ENCODE assay signal across 25 cellular contexts in the genomic region with DNA sequence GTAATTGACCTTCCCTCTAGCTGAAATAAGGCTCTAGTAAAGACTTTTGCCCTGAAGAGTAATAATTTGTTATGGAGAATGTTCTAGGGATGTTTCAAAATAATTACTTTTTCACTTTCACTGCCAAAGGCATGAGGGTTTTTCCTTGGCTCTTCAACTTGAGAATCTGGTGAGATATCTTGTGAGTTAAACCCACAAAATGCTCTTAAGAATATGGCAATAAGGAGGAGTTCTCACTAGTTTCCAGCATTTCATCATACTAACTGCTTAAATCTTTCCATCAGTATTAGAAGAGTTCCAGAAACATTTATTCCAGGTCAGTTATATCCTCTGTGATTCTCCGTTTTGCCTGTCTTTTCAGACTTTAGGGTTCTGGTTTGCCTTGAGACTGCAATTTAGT.
"Had no signal": no experiment of that assay in that cellular context is flagged by ENCODE, and none has a peak within 500 bp of the region (broad histone marks: within the 10 kb centered on the region; RNA-seq: fewer than 3 reads in every experiment).

No MANE protein-coding gene starts in this region.

- H3K9me3 Mint-ChIP-seq: activated naive CD8-positive, alpha-beta T cell treated with anti-CD3 and anti-CD28 coated beads for 36 hours; activated T-cell treated with anti-CD3 and anti-CD28 coated beads, Interleukin-2, amount 50 U/mL, for 72 hours; effector memory CD8-positive, alpha-beta T cell; nephron progenitor cell had no signal

- H3K27me3 Mint-ChIP-seq: activated naive CD8-positive, alpha-beta T cell treated with anti-CD3 and anti-CD28 coated beads for 36 hours; effector memory CD8-positive, alpha-beta T cell had no signal

- H3K4me3 ChIP-seq: pancreas, right atrium auricular region, testis, transverse colon had no signal

- ATAC-seq: activated T-cell treated with anti-CD3 and anti-CD28 coated beads, Interleukin-2, amount 50 U/mL, for 72 hours; effector memory CD8-positive, alpha-beta T cell; left ventricle myocardium superior; pancreas; SK-N-SH treated with all-trans-retinoic acid at 6 μM for 48 hours; WTC11 had no signal

- H3K27ac ChIP-seq: brain microvascular endothelial cell, neutrophil, pancreas, right atrium auricular region, testis, transverse colon had no signal

- H3K9me3 ChIP-seq: neutrophil, pancreas, right atrium auricular region, testis, transverse colon had no signal

- DNase-seq: activated CD4-positive, alpha-beta T cell treated with anti-CD3 and anti-CD28 coated beads for 1 hour; activated CD4-positive, alpha-beta T cell treated with anti-CD3 and anti-CD28 coated beads, Interleukin-2, amount 50 U/mL, for 1 hour; activated naive CD4-positive, alpha-beta T cell; activated naive CD8-positive, alpha-beta T cell treated with anti-CD3 and anti-CD28 coated beads for 36 hours; activated T-cell treated with anti-CD3 and anti-CD28 coated beads for 4 hours; activated T-cell treated with anti-CD3 and anti-CD28 coated beads, Interleukin-2, amount 50 U/mL, for 72 hours; amniotic stem cell; brain microvascular endothelial cell; cortex of kidney; effector memory CD8-positive, alpha-beta T cell; erythroblast; foreskin melanocyte; kidney glomerular epithelial cell; left ventricle myocardium superior; nephron progenitor cell; pancreas; stimulated activated CD4-positive, alpha-beta T cell treated with anti-CD3 and anti-CD28 coated beads, Interleukin-2, amount 100 ng/mL, for 48 hours; stimulated activated naive CD4-positive, alpha-beta T cell treated with Interleukin-2 at 50 U/mL for 16 hours; T-helper 2 cell; testis; transverse colon had no signal

- H3K4me3 Mint-ChIP-seq: activated naive CD8-positive, alpha-beta T cell treated with anti-CD3 and anti-CD28 coated beads for 36 hours; activated T-cell treated with anti-CD3 and anti-CD28 coated beads, Interleukin-2, amount 50 U/mL, for 72 hours; effector memory CD8-positive, alpha-beta T cell; nephron progenitor cell; WTC11 had no signal

- H3K36me3 ChIP-seq: brain microvascular endothelial cell, neutrophil, pancreas, right atrium auricular region, transverse colon had no signal

- H3K27me3 ChIP-seq: brain microvascular endothelial cell, neutrophil, pancreas, right atrium auricular region, testis, transverse colon had no signal

- H3K4me1 Mint-ChIP-seq: nephron progenitor cell, WTC11 had no signal

- H3K27ac Mint-ChIP-seq: activated naive CD8-positive, alpha-beta T cell treated with anti-CD3 and anti-CD28 coated beads for 36 hours; activated T-cell treated with anti-CD3 and anti-CD28 coated beads, Interleukin-2, amount 50 U/mL, for 72 hours; effector memory CD8-positive, alpha-beta T cell; nephron progenitor cell; WTC11 had no signal

- H3K4me1 ChIP-seq: pancreas, right atrium auricular region, testis, transverse colon had no signal

- H3K36me3 Mint-ChIP-seq: activated naive CD8-positive, alpha-beta T cell treated with anti-CD3 and anti-CD28 coated beads for 36 hours; WTC11 had no signal
